In the genomic region with DNA sequence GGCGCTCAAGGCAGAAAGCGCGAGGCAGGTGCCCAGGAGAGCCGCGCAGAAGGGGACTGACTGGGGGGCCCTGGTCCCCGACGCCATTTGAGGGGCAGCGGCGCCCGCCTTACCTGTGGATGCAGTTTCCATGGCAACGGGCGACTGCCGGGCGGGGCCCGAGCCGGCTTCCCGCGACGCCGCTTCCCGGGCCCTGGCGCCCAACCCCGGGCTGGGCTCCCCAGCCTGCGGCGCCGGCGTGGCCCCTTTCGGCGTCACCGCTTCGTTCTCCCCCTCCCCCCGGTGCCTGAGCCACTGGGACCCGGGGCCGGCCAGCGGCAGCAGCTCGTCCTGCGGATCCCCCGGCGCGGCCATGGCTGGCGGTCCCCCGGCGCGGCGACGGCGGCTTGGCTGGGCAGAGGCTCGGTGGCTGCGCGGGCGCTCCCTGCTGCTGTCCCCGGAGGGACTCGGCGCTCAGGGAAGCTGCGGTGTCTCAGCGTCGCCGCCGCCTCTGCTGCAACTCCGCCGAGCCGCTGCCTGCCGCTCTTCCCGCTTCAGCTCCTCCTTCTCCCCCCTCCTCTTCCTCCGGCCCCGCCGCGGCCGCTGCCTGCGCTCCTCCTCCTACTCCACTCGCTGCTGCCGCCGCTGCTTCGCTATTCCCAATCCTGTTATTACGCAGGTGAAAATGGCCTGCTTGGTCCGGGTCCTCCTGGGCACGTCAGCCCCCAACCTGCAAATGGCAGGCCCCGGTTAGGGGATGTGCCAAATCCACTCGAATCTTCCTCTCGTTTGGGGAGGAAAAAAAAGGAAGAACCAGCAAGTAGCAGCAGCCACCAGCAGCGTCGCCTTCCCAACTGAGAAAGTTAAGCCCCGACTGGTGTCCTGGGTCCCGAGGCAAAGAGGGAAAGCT, we compare ENCODE assay signal across 8 cellular contexts. TPM values are rescaled to one million over a fixed set of nuclear protein-coding genes. Genes with fewer than 3 reads are reported as not detected.
DNase-seq lines count a peak whose midpoint lies in the region; ATAC-seq and TF ChIP-seq lines count a peak whose summit lies in the region.

A gene with protein sequence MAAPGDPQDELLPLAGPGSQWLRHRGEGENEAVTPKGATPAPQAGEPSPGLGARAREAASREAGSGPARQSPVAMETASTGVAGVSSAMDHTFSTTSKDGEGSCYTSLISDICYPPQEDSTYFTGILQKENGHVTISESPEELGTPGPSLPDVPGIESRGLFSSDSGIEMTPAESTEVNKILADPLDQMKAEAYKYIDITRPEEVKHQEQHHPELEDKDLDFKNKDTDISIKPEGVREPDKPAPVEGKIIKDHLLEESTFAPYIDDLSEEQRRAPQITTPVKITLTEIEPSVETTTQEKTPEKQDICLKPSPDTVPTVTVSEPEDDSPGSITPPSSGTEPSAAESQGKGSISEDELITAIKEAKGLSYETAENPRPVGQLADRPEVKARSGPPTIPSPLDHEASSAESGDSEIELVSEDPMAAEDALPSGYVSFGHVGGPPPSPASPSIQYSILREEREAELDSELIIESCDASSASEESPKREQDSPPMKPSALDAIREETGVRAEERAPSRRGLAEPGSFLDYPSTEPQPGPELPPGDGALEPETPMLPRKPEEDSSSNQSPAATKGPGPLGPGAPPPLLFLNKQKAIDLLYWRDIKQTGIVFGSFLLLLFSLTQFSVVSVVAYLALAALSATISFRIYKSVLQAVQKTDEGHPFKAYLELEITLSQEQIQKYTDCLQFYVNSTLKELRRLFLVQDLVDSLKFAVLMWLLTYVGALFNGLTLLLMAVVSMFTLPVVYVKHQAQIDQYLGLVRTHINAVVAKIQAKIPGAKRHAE (minus strand): TSS at position 500 of the 889 bp plus-strand sequence. CDS start 146 bp downstream, at position 354.

- TF ChIP-seq POLR2A in vagina (IDR thresholded peaks at IDR 0.05), result no peak

- H3K27me3 Mint-ChIP-seq in activated CD8-positive, alpha-beta memory T cell treated with anti-CD3 and anti-CD28 coated beads, Interleukin-2, amount 10 ng/mL, durations not matched to agents 7 days and 5 days, result peaks cover 65% of the 10 kb centered on the region
- peaks cover 27 to 65% (median 41%) of the 10 kb centered on the region in 5 donors for H3K27me3 Mint-ChIP-seq in naive thymus-derived CD8-positive, alpha-beta T cell

- H3K27me3 ChIP-seq in foreskin keratinocyte (peaks cover 86% of the 10 kb centered on the region), vagina (no peaks in the 10 kb centered on the region)

- H3K4me3 Mint-ChIP-seq in activated CD8-positive, alpha-beta memory T cell treated with anti-CD3 and anti-CD28 coated beads, Interleukin-2, amount 10 ng/mL, durations not matched to agents 7 days and 5 days, result peak within 1 kb of the TSS; percentile 65
- H3K4me3 Mint-ChIP-seq in naive thymus-derived CD8-positive, alpha-beta T cell, result peak within 1 kb of the TSS; percentile 63 to 98 (median 84)

- no peak within 1 kb of the TSS for H3K27ac Mint-ChIP-seq in activated CD8-positive, alpha-beta memory T cell treated with anti-CD3 and anti-CD28 coated beads, Interleukin-2, amount 10 ng/mL, durations not matched to agents 7 days and 5 days
- no peak within 1 kb of the TSS for H3K27ac Mint-ChIP-seq in naive thymus-derived CD8-positive, alpha-beta T cell

- peak within 1 kb of the TSS; percentile 40 to 48 for H3K4me3 ChIP-seq in vagina

- intact Hi-C loops in vagina (cut with DNase I), result no loop called here

- CTCF ChIA-PET in activated CD8-positive, alpha-beta memory T cell treated with anti-CD3 and anti-CD28 coated beads, Interleukin-2, amount 10 ng/mL, durations not matched to agents 7 days and 5 days (lab: Charles Lee), result interaction anchor here (0.7 kb wide), 1 partner anchor 27 kb away, joined by 3 read pairs; no protein-coding TSS in a partner anchor

- H3K36me3 ChIP-seq in vagina, result no peaks in the 10 kb centered on the region

- TF ChIP-seq CTCF in foreskin keratinocyte (conservative IDR thresholded peaks at IDR 0.05) (no peak), vagina (IDR thresholded peaks at IDR 0.05) (no peak)

- no peaks in the 10 kb centered on the region for H3K9me3 Mint-ChIP-seq in activated CD8-positive, alpha-beta memory T cell treated with anti-CD3 and anti-CD28 coated beads, Interleukin-2, amount 10 ng/mL, durations not matched to agents 7 days and 5 days (ENCODE audit: low read depth)
- peaks cover 0 to 7% (median 0%) of the 10 kb centered on the region in 9 donors for H3K9me3 Mint-ChIP-seq in naive thymus-derived CD8-positive, alpha-beta T cell

- peak; percentile 3 for DNase-seq in stimulated activated CD4-positive, alpha-beta T cell treated with anti-CD3 and anti-CD28 coated beads, Interleukin-12 subunit alpha, Interleukin-12 subunit beta, amount 100 ng/mL, for 4 hours
- no peak for DNase-seq in stimulated activated CD4-positive, alpha-beta T cell treated with anti-CD3 and anti-CD28 coated beads, Interleukin-4, amount 100 ng/mL, for 4 hours
- peak; percentile 59 for DNase-seq in NCI-H345 treated with DMSO at 0.1 percent for 48 hours (lab: John Stamatoyannopoulos, UW; ENCODE audit: unreplicated experiment)
- peak; percentile 41 for DNase-seq in activated CD8-positive, alpha-beta memory T cell treated with anti-CD3 and anti-CD28 coated beads, Interleukin-2, amount 10 ng/mL, durations not matched to agents 7 days and 5 days
- DNase-seq in foreskin keratinocyte, result peak; percentile 16 to 25
- DNase-seq in naive thymus-derived CD8-positive, alpha-beta T cell, result peak in 4 of 10 donors; percentile 3 to 24 (median 22)
- DNase-seq in vagina (ENCODE audit: extremely low spot score in 2 of 2), result no peak

- H3K27ac ChIP-seq in foreskin keratinocyte (no peak within 1 kb of the TSS), vagina (no peak within 1 kb of the TSS)

- H3K9me3 ChIP-seq in vagina, result no peaks in the 10 kb centered on the region

- H3K36me3 Mint-ChIP-seq in activated CD8-positive, alpha-beta memory T cell treated with anti-CD3 and anti-CD28 coated beads, Interleukin-2, amount 10 ng/mL, durations not matched to agents 7 days and 5 days, result no peaks in the 10 kb centered on the region
- H3K36me3 Mint-ChIP-seq in naive thymus-derived CD8-positive, alpha-beta T cell, result peaks cover 0 to 4% (median 2%) of the 10 kb centered on the region in 3 donors

- peak; percentile 51 for ATAC-seq in HG02973 (IDR thresholded peaks at IDR 0.05; ENCODE audit: unreplicated experiment)
- peak; percentile 76 for ATAC-seq in activated CD8-positive, alpha-beta memory T cell treated with anti-CD3 and anti-CD28 coated beads, Interleukin-2, amount 10 ng/mL, durations not matched to agents 7 days and 5 days
- peak; percentile 85 for ATAC-seq in foreskin keratinocyte
- ATAC-seq in naive thymus-derived CD8-positive, alpha-beta T cell, result peak; percentile 77 to 80

- H3K4me1 ChIP-seq in foreskin keratinocyte (no peaks in the 10 kb centered on the region), vagina (peaks cover 15% of the 10 kb centered on the region)

- POLR2A ChIA-PET in naive thymus-derived CD8-positive, alpha-beta T cell (lab: Charles Lee), result no interaction called here

- peaks cover 6% of the 10 kb centered on the region for H3K4me1 Mint-ChIP-seq in activated CD8-positive, alpha-beta memory T cell treated with anti-CD3 and anti-CD28 coated beads, Interleukin-2, amount 10 ng/mL, durations not matched to agents 7 days and 5 days
- peaks cover 6 to 11% (median 9%) of the 10 kb centered on the region in 4 donors for H3K4me1 Mint-ChIP-seq in naive thymus-derived CD8-positive, alpha-beta T cell

RNA-seq across cellular contexts. Expression of the gene that starts here (rescaled TPM):
- total RNA-seq in activated CD8-positive, alpha-beta memory T cell treated with anti-CD3 and anti-CD28 coated beads, Interleukin-2, amount 10 ng/mL, durations not matched to agents 7 days and 5 days, result not detected
- total RNA-seq in foreskin keratinocyte (not detected in 2 replicates), vagina (24.8 TPM)
- polyA plus RNA-seq in foreskin keratinocyte, result 0.06 TPM in 1 of 2 replicates, not detected in the other
- total RNA-seq in naive thymus-derived CD8-positive, alpha-beta T cell, result not detected
- under 1 TPM in 1 of 3 donors, not detected in 2; 0.10 TPM for polyA plus RNA-seq in naive thymus-derived CD8-positive, alpha-beta T cell

Comparison
In these comparisons a context has a peak if more than half of its experiments do, and no peak if none do; other contexts are left out.
1. RNA of the gene that starts here (total RNA-seq): 24.8 TPM in vagina (single experiment); not detected in naive thymus-derived CD8-positive, alpha-beta T cell, not detected in activated CD8-positive, alpha-beta memory T cell treated with anti-CD3 and anti-CD28 coated beads, Interleukin-2, amount 10 ng/mL, durations not matched to agents 7 days and 5 days and not detected in foreskin keratinocyte; every median in the first group is over 10 times any median in the second.
2. DNase-seq: peak in stimulated activated CD4-positive, alpha-beta T cell treated with anti-CD3 and anti-CD28 coated beads, Interleukin-12 subunit alpha, Interleukin-12 subunit beta, amount 100 ng/mL, for 4 hours (single experiment) and NCI-H345 treated with DMSO at 0.1 percent for 48 hours (single experiment); none in stimulated activated CD4-positive, alpha-beta T cell treated with anti-CD3 and anti-CD28 coated beads, Interleukin-4, amount 100 ng/mL, for 4 hours (0 of 2) and vagina (0 of 2).
3. Peak in DNase-seq and ATAC-seq in activated CD8-positive, alpha-beta memory T cell treated with anti-CD3 and anti-CD28 coated beads, Interleukin-2, amount 10 ng/mL, durations not matched to agents 7 days and 5 days; RNA of the gene not detected or under 1 TPM.
4. Peak in DNase-seq and ATAC-seq in foreskin keratinocyte; RNA of the gene not detected or under 1 TPM.
5. Peak in ATAC-seq in naive thymus-derived CD8-positive, alpha-beta T cell; RNA of the gene not detected or under 1 TPM.
6. Peak in every context shown above with its lines, with median percentiles within 50 percentile points of each other: ATAC-seq.